In genomic region chr12:114676142-114676741, GRCh38 we compare ENCODE assay signal across 1 cellular context.
TF ChIP-seq lines count a peak whose summit lies in the region.

No MANE protein-coding gene starts in this region.

TF ChIP-seq in WTC11, 78 proteins besides CTCF, POLR2A, EP300 and RAD21 (continued from another document):
- TF ChIP-seq ZNF532 (CRISPR knock-in tag; IDR thresholded peaks at IDR 0.05; ENCODE audit: borderline replicate concordance): no peak
- TF ChIP-seq GTF2I (CRISPR knock-in tag; conservative IDR thresholded peaks at IDR 0.05): no peak
- no peak for TF ChIP-seq MYBL2 (CRISPR knock-in tag; IDR thresholded peaks at IDR 0.05)
- no peak for TF ChIP-seq ZBTB43 (CRISPR knock-in tag; IDR thresholded peaks at IDR 0.05)
- TF ChIP-seq SMAD3 (CRISPR knock-in tag; IDR thresholded peaks at IDR 0.05; ENCODE audit: borderline replicate concordance): no peak
- TF ChIP-seq JUN (CRISPR knock-in tag; IDR thresholded peaks at IDR 0.05): no peak
- TF ChIP-seq ZBTB21 (CRISPR knock-in tag; IDR thresholded peaks at IDR 0.05; ENCODE audit: borderline replicate concordance): no peak
- no peak for TF ChIP-seq ZNF219 (CRISPR knock-in tag; IDR thresholded peaks at IDR 0.05; ENCODE audit: borderline replicate concordance)
- no peak for TF ChIP-seq EMX1 (CRISPR knock-in tag; IDR thresholded peaks at IDR 0.05)
- TF ChIP-seq FOXP1 (CRISPR knock-in tag; IDR thresholded peaks at IDR 0.05; ENCODE audit: borderline replicate concordance): no peak
- no peak for TF ChIP-seq ZNF671 (CRISPR knock-in tag; IDR thresholded peaks at IDR 0.05)
